ENCODE assay signal across 36 cellular contexts in the genomic region with DNA sequence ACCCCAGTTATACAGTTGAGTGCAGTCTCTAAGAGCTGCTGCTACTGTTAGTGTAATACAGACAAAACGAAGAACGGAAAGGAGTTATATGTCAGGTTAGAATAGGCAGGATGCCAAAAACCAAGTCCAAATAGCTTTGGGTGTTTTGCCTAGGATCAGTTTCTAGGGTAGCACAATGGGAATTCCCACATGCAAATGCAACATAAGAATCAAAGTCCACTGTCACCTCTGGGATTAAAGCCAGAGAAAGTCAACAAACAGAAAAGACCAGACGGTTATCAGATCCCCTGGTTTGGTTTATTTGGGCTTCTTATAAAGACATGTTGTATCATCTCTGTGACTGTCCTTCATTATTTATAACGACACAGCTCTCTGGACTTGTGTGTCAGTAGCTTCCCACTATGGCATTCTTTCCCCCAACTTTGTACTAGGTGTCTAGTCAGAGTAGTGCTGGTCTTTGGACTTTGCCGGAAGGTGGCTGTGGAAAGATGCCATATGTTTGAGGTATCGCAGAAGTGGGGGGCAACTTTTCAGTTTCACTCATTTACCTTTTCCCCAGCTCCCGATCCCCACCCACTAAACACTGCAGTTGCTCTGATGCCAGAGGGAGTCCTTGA. TPM values are rescaled to one million over a fixed set of nuclear protein-coding genes. Genes with fewer than 3 reads are reported as not detected.
DNase-seq lines count a peak whose midpoint lies in the region; ATAC-seq and TF ChIP-seq lines count a peak whose summit lies in the region.
"Had no signal": no experiment of that assay in that cellular context is flagged by ENCODE, and none has a peak within 500 bp of the region (broad histone marks: within the 10 kb centered on the region; RNA-seq: fewer than 3 reads in every experiment).

No MANE protein-coding gene starts in this region.

- in situ Hi-C loops in gastrocnemius medialis (cut with MboI; ENCODE audit: low sequenced_read_pairs in 4 of 4): loop anchor here in 2 of 4 donors (25.0 kb wide), 2 partner anchors 217 to 242 kb away; a partner anchor contains a TSS

- peak; percentile 59 for DNase-seq in NCI-H345 (lab: John Stamatoyannopoulos, UW)
- no peak for DNase-seq in NCI-H345 treated with DMSO at 0.1 percent for 48 hours (lab: John Stamatoyannopoulos, UW; ENCODE audit: unreplicated experiment)
- DNase-seq in NCI-H2196 (lab: John Stamatoyannopoulos, UW; ENCODE audit: unreplicated experiment): peak; percentile 38
- peak; percentile 39 for DNase-seq in kidney tubule cell (ENCODE audit: low spot score)
- no peak for DNase-seq in gastrocnemius medialis
- DNase-seq in Kasumi-1 (lab: John Stamatoyannopoulos, UW): no peak
- DNase-seq in middle frontal gyrus (ENCODE audit: extremely low spot score, low spot score): no peak
- no peak for DNase-seq in NCI-H2171 treated with DMSO at 0.1 percent for 48 hours (lab: John Stamatoyannopoulos, UW)
- DNase-seq: activated CD4-positive, alpha-beta T cell treated with anti-CD3 and anti-CD28 coated beads, Interleukin-2, amount 50 U/mL, for 48 hours; activated CD4-positive, CD25-positive, alpha-beta regulatory T cell treated with anti-CD3 and anti-CD28 coated beads, Interleukin-2, amount 50 U/mL, for 72 hours; activated gamma-delta T cell treated with Interleukin-2 at 50 U/mL for 16 hours; activated T-cell treated with anti-CD3 and anti-CD28 coated beads, Interleukin-2, amount 50 U/mL, for 48 hours; CD4-positive, alpha-beta memory T cell; cortex of kidney; DMS 273 treated with DMSO at 0.1 percent for 48 hours; effector memory CD8-positive, alpha-beta T cell; head of caudate nucleus; left ventricle myocardium superior; naive thymus-derived CD8-positive, alpha-beta T cell; NCI-H1105; NCI-H187; NCI-H510A; nucleus accumbens; Right ventricle myocardium superior; sigmoid colon; stimulated activated CD4-positive, alpha-beta T cell treated with anti-CD3 and anti-CD28 coated beads, Interleukin-4, amount 100 ng/mL, for 24 hours had no signal

- no peak overlapping the region for H3K4me3 ChIP-seq in gastrocnemius medialis
- H3K4me3 ChIP-seq: HAP-1, prostate gland, sigmoid colon, tibial nerve had no signal

- H3K27me3 ChIP-seq in gastrocnemius medialis: no peaks in the 10 kb centered on the region
- H3K27me3 ChIP-seq: sigmoid colon, tibial nerve had no signal

- peak overlapping the region in 3 of 4 donors; percentile 5 to 23 (median 8) for H3K27ac ChIP-seq in gastrocnemius medialis
- H3K27ac ChIP-seq: prostate gland, sigmoid colon, tibial nerve had no signal

- no peaks in the 10 kb centered on the region for H3K36me3 ChIP-seq in gastrocnemius medialis
- H3K36me3 ChIP-seq: HAP-1, prostate gland, sigmoid colon, tibial nerve had no signal

- no peak for ATAC-seq in gastrocnemius medialis
- ATAC-seq: effector memory CD8-positive, alpha-beta T cell; esophagus mucosa; left ventricle myocardium superior; naive thymus-derived CD8-positive, alpha-beta T cell; SK-N-SH treated with all-trans-retinoic acid at 6 μM for 48 hours had no signal

- intact Hi-C loops in gastrocnemius medialis (cut with DNase I; ENCODE audit: low total_unique reads): no loop called here

- TF ChIP-seq POLR2A in gastrocnemius medialis (IDR thresholded peaks at IDR 0.05): no peak

- no peaks in the 10 kb centered on the region for H3K9me3 ChIP-seq in gastrocnemius medialis
- H3K9me3 ChIP-seq: HAP-1, prostate gland, sigmoid colon had no signal

- no peak for TF ChIP-seq CTCF in gastrocnemius medialis (IDR thresholded peaks at IDR 0.05 in 4 of 5, conservative IDR thresholded peaks at IDR 0.05 in 1 of 5)

- H3K4me1 ChIP-seq in gastrocnemius medialis: peaks cover 14 to 17% of the 10 kb centered on the region in 2 donors
- H3K4me1 ChIP-seq: prostate gland, sigmoid colon, tibial nerve had no signal

RNA-seq across cellular contexts. Expression of a gene that starts 14.8 kb away (rescaled TPM):
- 10 to 100 TPM; 81.4 to 97.6 (median 89.8) TPM for total RNA-seq in gastrocnemius medialis

RNA-seq across cellular contexts. Expression of a gene that starts 17.3 kb away (rescaled TPM):
- total RNA-seq in gastrocnemius medialis: not detected
- total RNA-seq: astrocyte; cardiac septum; CD4-positive, alpha-beta memory T cell; esophagus mucosa; fibroblast of villous mesenchyme; G401; left ventricle myocardium superior; LHCN-M2; naive thymus-derived CD8-positive, alpha-beta T cell; prostate gland; sigmoid colon had no signal

Comparison
In these comparisons a context has a peak if more than half of its experiments do, and no peak if none do; other contexts are left out.
1. DNase-seq: peak in NCI-H345 (single experiment), NCI-H2196 (single experiment) and kidney tubule cell (single experiment); none in NCI-H345 treated with DMSO at 0.1 percent for 48 hours (single experiment), gastrocnemius medialis (0 of 2), Kasumi-1 (0 of 2), middle frontal gyrus (single experiment) and NCI-H2171 treated with DMSO at 0.1 percent for 48 hours (single experiment).